In the genomic region with DNA sequence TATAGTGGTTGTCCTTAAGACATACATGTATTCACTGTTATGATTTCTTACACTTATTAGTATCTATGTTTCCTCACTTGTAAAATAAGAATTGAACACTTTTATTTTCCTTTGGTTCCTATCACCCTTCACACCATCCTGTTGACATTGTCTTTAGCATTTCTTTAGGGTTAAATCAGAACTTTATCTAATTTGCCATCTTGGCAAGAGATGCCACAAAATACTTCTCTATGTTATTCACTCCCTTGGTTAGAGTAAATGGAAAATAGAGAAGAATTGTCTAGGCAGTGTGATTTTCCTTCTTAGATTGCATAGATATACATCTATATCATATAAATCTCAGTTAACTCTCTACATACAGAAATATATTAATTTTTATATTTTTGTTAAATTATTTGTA, we compare ENCODE assay signal across 25 cellular contexts.
"Had no signal": no experiment of that assay in that cellular context is flagged by ENCODE, and none has a peak within 500 bp of the region (broad histone marks: within the 10 kb centered on the region; RNA-seq: fewer than 3 reads in every experiment).

No MANE protein-coding gene starts in this region.

- H3K4me1 Mint-ChIP-seq: neural progenitor cell; stimulated activated naive B cell treated with anti-CD40 and anti-IgM and Interleukin-4, amounts not matched to agents 10 μg/mL and 1 μg/mL and 100 μg/mL, for 72 hours had no signal

- H2AFZ ChIP-seq: neural progenitor cell had no signal

- H3K4me3 Mint-ChIP-seq: naive thymus-derived CD4-positive, alpha-beta T cell; nephron; neural progenitor cell; stimulated activated naive B cell treated with anti-CD40 and anti-IgM and Interleukin-4, amounts not matched to agents 10 μg/mL and 1 μg/mL and 100 μg/mL, for 72 hours; stimulated activated naive CD8-positive, alpha-beta T cell treated with anti-CD3 and anti-CD28 coated beads, Interleukin-15, Interleukin-2, amounts not matched to agents 100 ng/mL and 50 ng/mL, for 24 hours had no signal

- H3K9ac ChIP-seq: neural progenitor cell had no signal

- H3K4me3 ChIP-seq: dorsolateral prefrontal cortex, gastrocnemius medialis, left lung, neural progenitor cell, psoas muscle, sigmoid colon, spleen, thoracic aorta, tibial nerve, upper lobe of left lung had no signal

- H3K27me3 ChIP-seq: dorsolateral prefrontal cortex, gastrocnemius medialis, left lung, neural progenitor cell, sigmoid colon, spleen, tibial nerve, upper lobe of left lung had no signal

- H3K36me3 ChIP-seq: gastrocnemius medialis, left lung, neural progenitor cell, sigmoid colon, spleen, thoracic aorta, tibial nerve, upper lobe of left lung had no signal

- H3K27ac Mint-ChIP-seq: naive thymus-derived CD4-positive, alpha-beta T cell; stimulated activated naive B cell treated with anti-CD40 and anti-IgM and Interleukin-4, amounts not matched to agents 10 μg/mL and 1 μg/mL and 100 μg/mL, for 72 hours; stimulated activated naive CD8-positive, alpha-beta T cell treated with anti-CD3 and anti-CD28 coated beads, Interleukin-15, Interleukin-2, amounts not matched to agents 100 ng/mL and 50 ng/mL, for 24 hours had no signal

- H3K36me3 Mint-ChIP-seq: neural progenitor cell; stimulated activated naive B cell treated with anti-CD40 and anti-IgM and Interleukin-4, amounts not matched to agents 10 μg/mL and 1 μg/mL and 100 μg/mL, for 72 hours had no signal

- H3K4me2 ChIP-seq: neural progenitor cell had no signal

- ATAC-seq: esophagus mucosa; gastrocnemius medialis; left cardiac atrium; left lung; naive thymus-derived CD4-positive, alpha-beta T cell; psoas muscle; right cardiac atrium; stimulated activated naive B cell treated with anti-CD40 and anti-IgM and Interleukin-4, amounts not matched to agents 10 μg/mL and 1 μg/mL and 100 μg/mL, for 72 hours had no signal

- H3K27me3 Mint-ChIP-seq: stimulated activated naive B cell treated with anti-CD40 and anti-IgM and Interleukin-4, amounts not matched to agents 10 μg/mL and 1 μg/mL and 100 μg/mL, for 72 hours; stimulated activated naive CD8-positive, alpha-beta T cell treated with anti-CD3 and anti-CD28 coated beads, Interleukin-15, Interleukin-2, amounts not matched to agents 100 ng/mL and 50 ng/mL, for 24 hours had no signal

- DNase-seq: dorsolateral prefrontal cortex; effector CD4-positive, alpha-beta T cell; foreskin fibroblast; gastrocnemius medialis; head of caudate nucleus; kidney; left cardiac atrium; left lung; mesendoderm; midbrain; naive thymus-derived CD4-positive, alpha-beta T cell; psoas muscle; right cardiac atrium; sigmoid colon; spleen; stimulated activated naive B cell treated with anti-CD40 and anti-IgM and Interleukin-4, amounts not matched to agents 10 μg/mL and 1 μg/mL and 100 μg/mL, for 72 hours; upper lobe of left lung had no signal

- H3K4me1 ChIP-seq: gastrocnemius medialis, left lung, neural progenitor cell, psoas muscle, spleen, tibial nerve, upper lobe of left lung had no signal

- FAIRE-seq: urothelium cell line had no signal

- H3K9me3 Mint-ChIP-seq: nephron; neural progenitor cell; stimulated activated naive B cell treated with anti-CD40 and anti-IgM and Interleukin-4, amounts not matched to agents 10 μg/mL and 1 μg/mL and 100 μg/mL, for 72 hours had no signal

- H3K27ac ChIP-seq: dorsolateral prefrontal cortex, epithelial cell of prostate, gastrocnemius medialis, left lung, neural progenitor cell, psoas muscle, sigmoid colon, spleen, thoracic aorta, tibial nerve, upper lobe of left lung had no signal

- H3K9me3 ChIP-seq: gastrocnemius medialis, left lung, psoas muscle, sigmoid colon, spleen, thoracic aorta, tibial nerve, upper lobe of left lung had no signal
